In genomic region chr1:212497553-212497952, GRCh38 we compare ENCODE assay signal across 14 cellular contexts.
DNase-seq lines count a peak whose midpoint lies in the region; ATAC-seq, FAIRE-seq and TF ChIP-seq lines count a peak whose summit lies in the region.
"Had no signal": no experiment of that assay in that cellular context is flagged by ENCODE, and none has a peak within 500 bp of the region (broad histone marks: within the 10 kb centered on the region; RNA-seq: fewer than 3 reads in every experiment).

No MANE protein-coding gene starts in this region.

- ATAC-seq in K562, result no peak

- H3K4me3 Mint-ChIP-seq in nephron progenitor cell, result no peak overlapping the region
- H3K4me3 Mint-ChIP-seq: CD4-positive, CD25-positive, alpha-beta regulatory T cell; H9 had no signal

- no peak for TF ChIP-seq EP300 in K562 (IDR thresholded peaks at IDR 0.05; ENCODE audit: low read length)

- H3K27me3 Mint-ChIP-seq in nephron progenitor cell (ENCODE audit: low read depth, poor library complexity), result peaks cover 4% of the 10 kb centered on the region

- TF ChIP-seq CTCF in K562 (IDR thresholded peaks at IDR 0.05 in 2 of 3, conservative IDR thresholded peaks at IDR 0.05 in 1 of 3; ENCODE audit: insufficient read depth in 2 of 3, low read depth in 1 of 3, low read length in 3 of 3) (no peak), nephron progenitor cell (IDR thresholded peaks at IDR 0.05) (no peak)

- no peaks in the 10 kb centered on the region for H3K36me3 Mint-ChIP-seq in nephron progenitor cell (ENCODE audit: low read depth)
- H3K36me3 Mint-ChIP-seq: CD4-positive, CD25-positive, alpha-beta regulatory T cell had no signal

- no peak overlapping the region for H3K4me2 ChIP-seq in K562 (ENCODE audit: insufficient read depth, low read length)

- TF ChIP-seq RAD21 in K562 (CRISPR knock-in tag; conservative IDR thresholded peaks at IDR 0.05 in 1 of 2, IDR thresholded peaks at IDR 0.05 in 1 of 2), result no peak

- no peaks in the 10 kb centered on the region for H4K20me1 ChIP-seq in K562 (replicated peaks; ENCODE audit: control insufficient read depth, insufficient read depth, low read length)
- H4K20me1 ChIP-seq: BLaER1 treated with 17β-estradiol and CSF1 and Interleukin-3, amounts not matched to agents 10 nM and 100 nM had no signal

- no peaks in the 10 kb centered on the region for H3K79me2 ChIP-seq in K562 (ENCODE audit: control insufficient read depth, insufficient read depth, low read length)

- H3K9ac ChIP-seq in K562 (ENCODE audit: insufficient read depth in 1 of 2, low read depth in 2 of 2, low read length in 2 of 2), result no peak overlapping the region

- peaks cover 0 to 6% of the 10 kb centered on the region in 2 experiments; a peak in 3 of 5 replicates for H3K4me1 ChIP-seq in K562 (replicated peaks in 1 of 2; ENCODE audit: control insufficient read depth in 2 of 2, insufficient read depth in 2 of 2, low read length in 2 of 2)

- no peak overlapping the region for H3K4me3 ChIP-seq in K562
- H3K4me3 ChIP-seq: BLaER1 treated with 17β-estradiol and CSF1 and Interleukin-3, amounts not matched to agents 10 nM and 100 nM; GM12878 had no signal

- in situ Hi-C loops in K562 (cut with MboI), result no loop called here

- H3K9me1 ChIP-seq in K562 (ENCODE audit: control insufficient read depth, insufficient read depth, low read length), result peaks cover 3% of the 10 kb centered on the region

- no peaks in the 10 kb centered on the region for H3K36me3 ChIP-seq in K562 (ENCODE audit: control insufficient read depth, insufficient read depth, low read length)
- H3K36me3 ChIP-seq: BLaER1 treated with 17β-estradiol and CSF1 and Interleukin-3, amounts not matched to agents 10 nM and 100 nM had no signal

- 11% methylated on average over 3 of the region's 3 CpGs for WGBS in K562 (ENCODE audit: insufficient coverage, low coverage, missing lambda C conversion rate)

- H3K27ac Mint-ChIP-seq in nephron progenitor cell, result peak overlapping the region; percentile 46
- H3K27ac Mint-ChIP-seq: CD4-positive, CD25-positive, alpha-beta regulatory T cell; H9 had no signal

- H3K27me3 ChIP-seq in K562 (ENCODE audit: control insufficient read depth in 2 of 2, insufficient read depth in 2 of 2, low read length in 2 of 2), result peaks cover 40 to 61% of the 10 kb centered on the region in 2 experiments
- H3K27me3 ChIP-seq: BLaER1 treated with 17β-estradiol and CSF1 and Interleukin-3, amounts not matched to agents 10 nM and 100 nM had no signal

- FAIRE-seq in K562 (lab: Jason Lieb, UNC), result no peak
- FAIRE-seq: GM12878, GM18507 had no signal

- BruUV-seq in K562 (replicated peaks; lab: Mats Ljungman, UMichigan), result no TSS peak

- POLR2A ChIA-PET in K562 (lab: Yijun Ruan, JAX), result interaction anchor here (0.7 to 1.9 kb wide), 4 partner anchors 8 to 111 kb away, joined by 3 to 9 read pairs (median 4); partner anchors contain the start of gene ATF3

- no peak for TF ChIP-seq POLR2A in K562 (conservative IDR thresholded peaks at IDR 0.05)

- peak; percentile 22 for DNase-seq in COLO668 (lab: John Stamatoyannopoulos, UW; ENCODE audit: unreplicated experiment)
- peak; percentile 41 for DNase-seq in HuH-7 (ENCODE audit: low spot score)
- DNase-seq in K562 (ENCODE audit: extremely low read depth in 1 of 4, low spot score in 3 of 4), result no peak
- DNase-seq in nephron progenitor cell, result no peak
- DNase-seq in NOMO-1 treated with DMSO at 0.1 percent for 48 hours (lab: John Stamatoyannopoulos, UW; ENCODE audit: unreplicated experiment), result no peak
- no peak for DNase-seq in NCI-H1436 treated with DMSO at 0.1 percent for 48 hours (lab: John Stamatoyannopoulos, UW)
- no peak for DNase-seq in T-helper 1 cell
- DNase-seq: CD4-positive, CD25-positive, alpha-beta regulatory T cell; DMS79; GOT3; H9 had no signal

- intact Hi-C loops in K562 (cut with micrococcal nuclease), result no loop called here

- H2AFZ ChIP-seq in K562 (ENCODE audit: low read depth, low read length), result no peak overlapping the region

- CTCF ChIA-PET in K562 (lab: Yijun Ruan, JAX; ENCODE audit: low intra/inter-chr PET ratio), result no interaction called here

- no peaks in the 10 kb centered on the region for H3K9me3 Mint-ChIP-seq in nephron progenitor cell
- H3K9me3 Mint-ChIP-seq: H9 had no signal

- H3K4me1 Mint-ChIP-seq in nephron progenitor cell, result peaks cover 16% of the 10 kb centered on the region
- H3K4me1 Mint-ChIP-seq: CD4-positive, CD25-positive, alpha-beta regulatory T cell had no signal

- H3K27ac ChIP-seq in K562 (ENCODE audit: extremely low read depth, low read depth, low read length), result no peak overlapping the region

- no peaks in the 10 kb centered on the region for H3K9me3 ChIP-seq in K562 (replicated peaks; ENCODE audit: control insufficient read depth, insufficient read depth, low read depth, low read length)

TF ChIP-seq in K562, 482 proteins besides CTCF, POLR2A, EP300 and RAD21:
- no peak for TF ChIP-seq BMI1 (IDR thresholded peaks at IDR 0.05; ENCODE audit: low read length)
- TF ChIP-seq HDAC2 (IDR thresholded peaks at IDR 0.05), result no peak
- TF ChIP-seq MEF2D (tag; conservative IDR thresholded peaks at IDR 0.05; ENCODE audit: low read depth), result no peak
- TF ChIP-seq ZNF740 (CRISPR knock-in tag; IDR thresholded peaks at IDR 0.05), result no peak
- no peak for TF ChIP-seq ZNF740 (tag; IDR thresholded peaks at IDR 0.05)
- TF ChIP-seq LARP7 (IDR thresholded peaks at IDR 0.05), result no peak
- TF ChIP-seq ZNF354B (CRISPR knock-in tag; IDR thresholded peaks at IDR 0.05), result no peak
- TF ChIP-seq ZNF24 (IDR thresholded peaks at IDR 0.05), result 0 out of 2 replicates have a peak, but pooled peaks have one; percentile 47
- TF ChIP-seq ZNF184 (CRISPR knock-in tag; IDR thresholded peaks at IDR 0.05), result no peak

Comparison
In these comparisons a context has a peak if more than half of its experiments do, and no peak if none do; other contexts are left out.
1. DNase-seq: peak in COLO668 (single experiment) and HuH-7 (single experiment); none in K562 (0 of 4), nephron progenitor cell (single experiment), NOMO-1 treated with DMSO at 0.1 percent for 48 hours (single experiment), NCI-H1436 treated with DMSO at 0.1 percent for 48 hours (single experiment) and T-helper 1 cell (0 of 5).